ENCODE assay signal across 14 cellular contexts in the genomic region with DNA sequence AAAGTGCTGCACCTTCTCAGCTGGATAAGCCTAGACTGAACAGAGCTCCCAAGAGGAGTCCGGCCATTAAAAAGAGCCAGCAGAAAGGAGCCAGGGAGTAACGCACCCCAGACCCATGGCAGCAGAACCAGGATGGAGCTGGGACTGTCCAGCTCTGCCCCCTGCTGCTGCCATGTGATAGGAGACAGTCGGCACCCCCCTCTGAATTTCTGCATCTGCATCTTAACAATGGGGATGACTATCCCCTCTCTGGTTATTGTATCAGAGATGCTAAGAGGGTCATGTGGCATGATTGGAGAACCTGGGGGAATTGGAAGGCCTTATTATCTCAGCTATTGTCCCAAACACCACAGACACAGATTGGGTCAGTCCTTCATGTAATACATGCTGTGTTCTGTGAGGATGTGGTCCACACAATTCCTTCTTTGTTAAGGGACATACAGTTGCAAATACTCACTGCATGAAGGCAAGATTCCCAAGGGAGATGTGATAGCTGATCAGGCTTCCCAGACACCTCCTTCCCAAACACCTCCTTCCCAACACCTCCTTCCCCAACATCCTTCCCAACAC. TPM values are rescaled to one million over a fixed set of nuclear protein-coding genes. Genes with fewer than 3 reads are reported as not detected.
A peak's percentile ranks its signal among the peaks of the same experiment; 100 is the strongest.
DNase-seq lines count a peak whose midpoint lies in the region; ATAC-seq, FAIRE-seq and TF ChIP-seq lines count a peak whose summit lies in the region.
"Had no signal": no experiment of that assay in that cellular context is flagged by ENCODE, and none has a peak within 500 bp of the region (broad histone marks: within the 10 kb centered on the region; RNA-seq: fewer than 3 reads in every experiment).

No MANE protein-coding gene starts in this region.

- H3K27me3 ChIP-seq in bronchial epithelial cell (ENCODE audit: control insufficient read depth, insufficient read depth, low read length) (no peaks in the 10 kb centered on the region), mesendoderm (ENCODE audit: insufficient read depth, low read length, poor library complexity) (no peaks in the 10 kb centered on the region), psoas muscle (ENCODE audit: insufficient read depth in 3 of 3, low read length in 2 of 3) (peaks cover 0 to 6% (median 5%) of the 10 kb centered on the region in 3 donors)
- H3K27me3 ChIP-seq: pancreas had no signal

- no peak overlapping the region for H3K18ac ChIP-seq in mesendoderm (ENCODE audit: low read length)

- no peak overlapping the region for H3K56ac ChIP-seq in mesendoderm (ENCODE audit: low read length)

- no peak overlapping the region for H3K23ac ChIP-seq in mesendoderm (ENCODE audit: low read length)

- H4K8ac ChIP-seq in mesendoderm (ENCODE audit: low read depth, low read length), result no peak overlapping the region

- DNase-seq in GM13977 (ENCODE audit: low spot score), result no peak
- no peak for DNase-seq in bronchial epithelial cell (ENCODE audit: low read depth)
- peak; percentile 42 for DNase-seq in mesendoderm
- DNase-seq in NCI-H345 treated with DMSO at 0.1 percent for 48 hours (lab: John Stamatoyannopoulos, UW; ENCODE audit: unreplicated experiment), result no peak
- DNase-seq in activated CD4-positive, CD25-positive, alpha-beta regulatory T cell treated with anti-CD3 and anti-CD28 coated beads, Interleukin-2, amount 50 U/mL, for 72 hours, result no peak
- no peak for DNase-seq in HPDE6-E6E7 (ENCODE audit: extremely low spot score)
- DNase-seq in psoas muscle, result no peak
- DNase-seq: amniotic stem cell, cortex of kidney, NCI-H2171, pancreas had no signal

- in situ Hi-C loops in GM13977 (cut with MboI; ENCODE audit: low pct_unique_long_range_greater_than_20kb, low sequenced_read_pairs, unreplicated experiment), result no loop called here

- ATAC-seq in psoas muscle, result no peak
- ATAC-seq: pancreas had no signal

- H2BK15ac ChIP-seq in mesendoderm (replicated peaks; ENCODE audit: low read depth), result no peak overlapping the region

- no peaks in the 10 kb centered on the region for H3K4me1 ChIP-seq in mesendoderm (ENCODE audit: control insufficient read depth, low read depth, low read length)
- H3K4me1 ChIP-seq in psoas muscle, result no peaks in the 10 kb centered on the region
- H3K4me1 ChIP-seq: HAP-1, pancreas had no signal

- H3K27ac ChIP-seq in C4-2B, result no peak overlapping the region
- H3K27ac ChIP-seq in mesendoderm (ENCODE audit: low read depth, low read length), result no peak overlapping the region
- no peak overlapping the region for H3K27ac ChIP-seq in psoas muscle
- H3K27ac ChIP-seq: pancreas had no signal

- H3K4me3 ChIP-seq in bronchial epithelial cell (ENCODE audit: low read depth, low read length), result no peak overlapping the region
- H3K4me3 ChIP-seq in mesendoderm (ENCODE audit: low read length), result no peak overlapping the region
- no peak overlapping the region for H3K4me3 ChIP-seq in psoas muscle
- H3K4me3 ChIP-seq: HAP-1, pancreas had no signal

- H4K5ac ChIP-seq in mesendoderm (ENCODE audit: low read length), result no peak overlapping the region

- H2AK5ac ChIP-seq in mesendoderm (ENCODE audit: low read length), result no peak overlapping the region

- H3K79me1 ChIP-seq in mesendoderm (ENCODE audit: low read length), result no peaks in the 10 kb centered on the region

- peak; percentile 79 for FAIRE-seq in bronchial epithelial cell (lab: Jason Lieb, UNC)
- FAIRE-seq: pancreas had no signal

- H3K4ac ChIP-seq in mesendoderm (ENCODE audit: low read depth, low read length), result no peak overlapping the region

- H3K36me3 ChIP-seq in bronchial epithelial cell (ENCODE audit: control insufficient read depth, insufficient read depth, low read length) (no peaks in the 10 kb centered on the region), mesendoderm (ENCODE audit: control insufficient read depth, insufficient read depth, low read length) (no peaks in the 10 kb centered on the region), psoas muscle (ENCODE audit: insufficient read depth in 1 of 2, low read depth in 1 of 2) (no peaks in the 10 kb centered on the region)
- H3K36me3 ChIP-seq: HAP-1, pancreas had no signal

- no peak overlapping the region for H2BK5ac ChIP-seq in mesendoderm (ENCODE audit: low read length)

- no peak overlapping the region for H2BK120ac ChIP-seq in mesendoderm (ENCODE audit: low read depth, low read length)

- no peak overlapping the region for H3K9ac ChIP-seq in mesendoderm (ENCODE audit: low read length)

- no peak overlapping the region for H3K4me2 ChIP-seq in mesendoderm (ENCODE audit: low read length)

- H3K9me3 ChIP-seq in psoas muscle, result no peaks in the 10 kb centered on the region
- H3K9me3 ChIP-seq: HAP-1, pancreas had no signal

- intact Hi-C loops in psoas muscle (cut with DNase I), result no loop called here

- no peaks in the 10 kb centered on the region for H3K79me2 ChIP-seq in mesendoderm (ENCODE audit: control insufficient read depth, insufficient read depth, low read length)

- no CpG with 5 or more reads among the region's 3 CpGs for WGBS in mesendoderm (ENCODE audit: extremely low coverage, insufficient coverage, low lambda C conversion rate)
- WGBS in psoas muscle, 3 donors, result 51 to 65% (median 60%) methylated on average over 3 of the region's 3 CpGs

- TF ChIP-seq CTCF in C4-2B (conservative IDR thresholded peaks at IDR 0.05), result peak; percentile 36
- peak; percentile 13 for TF ChIP-seq CTCF in GM13977 (IDR thresholded peaks at IDR 0.05; ENCODE audit: extremely low read depth, insufficient read depth, missing control alignments)
- no peak for TF ChIP-seq CTCF in bronchial epithelial cell (IDR thresholded peaks at IDR 0.05; ENCODE audit: insufficient read depth, low read length, severe bottlenecking)
- no peak for TF ChIP-seq CTCF in psoas muscle (IDR thresholded peaks at IDR 0.05)

RNA-seq across cellular contexts. Expression of a gene that starts 29.3 kb away (rescaled TPM):
- not detected in 2 replicates for total RNA-seq in bronchial epithelial cell
- 0.01 TPM for polyA plus RNA-seq in mesendoderm (2013, experiment 1 of 2)
- polyA plus RNA-seq in mesendoderm (2013, experiment 2 of 2), result 0.01 TPM
- total RNA-seq in psoas muscle, result not detected
- under 1 TPM in 2 of 3 donors, not detected in 1; 0.04 to 0.10 TPM for polyA plus RNA-seq in psoas muscle
- total RNA-seq: fibroblast of lung had no signal
- polyA plus RNA-seq: fibroblast of lung had no signal

Comparison
In these comparisons a context has a peak if more than half of its experiments do, and no peak if none do; other contexts are left out.
1. CTCF ChIP-seq: peak in C4-2B (single experiment) and GM13977 (single experiment); none in bronchial epithelial cell (single experiment) and psoas muscle (single experiment).